28 cellular contexts compared by ENCODE assay signal in the genomic region with DNA sequence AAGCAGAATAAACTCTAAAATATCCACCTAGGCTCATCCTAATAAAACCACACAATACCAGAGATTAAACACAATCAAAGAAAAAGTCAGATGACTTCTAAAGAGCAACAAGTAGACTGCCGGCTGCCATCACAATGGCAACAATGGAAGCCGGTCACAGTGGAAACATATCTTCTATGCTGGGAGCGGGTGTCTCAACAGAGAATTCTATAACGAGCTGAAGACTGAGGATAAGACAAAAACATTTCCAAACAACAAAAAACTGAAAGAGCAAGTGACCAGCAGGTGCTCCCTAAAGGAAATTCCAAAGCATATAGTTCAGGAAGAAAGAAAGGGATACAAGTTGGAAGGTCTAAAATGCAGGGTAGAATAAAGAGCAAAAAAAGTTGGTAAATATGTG. TPM values are rescaled to one million over a fixed set of nuclear protein-coding genes. Genes with fewer than 3 reads are reported as not detected.
DNase-seq lines count a peak whose midpoint lies in the region; ATAC-seq and TF ChIP-seq lines count a peak whose summit lies in the region.
"Had no signal": no experiment of that assay in that cellular context is flagged by ENCODE, and none has a peak within 500 bp of the region (broad histone marks: within the 10 kb centered on the region; RNA-seq: fewer than 3 reads in every experiment).

No MANE protein-coding gene starts in this region.

- H3K27ac ChIP-seq in muscle layer of duodenum (ENCODE audit: low read length), result peak overlapping the region; percentile 76
- H3K27ac ChIP-seq in stomach smooth muscle (ENCODE audit: low read length), result peak overlapping the region; percentile 31
- H3K27ac ChIP-seq: C4-2B, psoas muscle, SJSA1 had no signal

- CTCF ChIA-PET in activated CD8-positive, alpha-beta T cell treated with anti-CD3 and anti-CD28 coated beads for 36 hours (lab: Charles Lee), result interaction anchor here (0.7 to 1.8 kb wide), 3 partner anchors 15 to 108 kb away, joined by 3 to 8 read pairs (median 3); no protein-coding TSS in a partner anchor
- CTCF ChIA-PET in activated CD8-positive, alpha-beta T cell treated with anti-CD3 and anti-CD28 coated beads, Interleukin-2, amount 10 ng/mL, durations not matched to agents 7 days and 5 days (lab: Charles Lee), result interaction anchor here (1.5 kb wide), 1 partner anchor 25 kb away, joined by 5 read pairs; no protein-coding TSS in a partner anchor

- peak overlapping the region; percentile 8 for H3K27ac Mint-ChIP-seq in activated CD8-positive, alpha-beta T cell treated with anti-CD3 and anti-CD28 coated beads for 36 hours
- no peak overlapping the region for H3K27ac Mint-ChIP-seq in activated CD8-positive, alpha-beta T cell treated with anti-CD3 and anti-CD28 coated beads, Interleukin-2, amount 10 ng/mL, durations not matched to agents 7 days and 5 days
- peak overlapping the region; percentile 4 for H3K27ac Mint-ChIP-seq in activated T-helper 17 cell treated with anti-CD3 and anti-CD28 coated beads, Interleukin-2, amount 50 U/mL, for 72 hours
- no peak overlapping the region for H3K27ac Mint-ChIP-seq in natural killer cell

- H3K4me1 ChIP-seq in muscle layer of duodenum (ENCODE audit: control insufficient read depth in 1 of 2, insufficient read depth in 2 of 2, low read length in 2 of 2), result peaks cover 0 to 11% of the 10 kb centered on the region in 2 donors
- peaks cover 23% of the 10 kb centered on the region for H3K4me1 ChIP-seq in stomach smooth muscle (ENCODE audit: control insufficient read depth, insufficient read depth, low read length)
- H3K4me1 ChIP-seq: psoas muscle had no signal

- H3K9ac ChIP-seq in stomach smooth muscle (ENCODE audit: low read length in 2 of 2), result no peak overlapping the region

- no peak for DNase-seq in activated CD8-positive, alpha-beta T cell treated with anti-CD3 and anti-CD28 coated beads for 36 hours
- no peak for DNase-seq in activated CD8-positive, alpha-beta T cell treated with anti-CD3 and anti-CD28 coated beads, Interleukin-2, amount 10 ng/mL, durations not matched to agents 7 days and 5 days
- DNase-seq in activated CD8-positive, alpha-beta memory T cell treated with anti-CD3 and anti-CD28 coated beads, Interleukin-2, amount 50 U/mL, for 4 hours, result no peak
- DNase-seq in natural killer cell, result no peak
- DNase-seq: activated B cell treated with CpG ODN at 0.5 μM for 24 hours; activated CD4-positive, alpha-beta T cell treated with anti-CD3 and anti-CD28 coated beads, Interleukin-2, amount 50 U/mL, for 1 hour; anterior cingulate cortex; effector CD4-positive, alpha-beta T cell; KBM-7; left colon; mesenchymal stem cell; NCI-H1092 treated with DMSO at 0.1 percent for 48 hours; NCI-H187; NCI-H2171; psoas muscle; RPMI8226; stimulated activated CD4-positive, alpha-beta T cell treated with anti-CD3 and anti-CD28 coated beads, Interleukin-12 subunit alpha, Interleukin-12 subunit beta, amount 100 ng/mL, for 4 hours; stimulated activated CD4-positive, alpha-beta T cell treated with anti-CD3 and anti-CD28 coated beads, Interleukin-2, amount 100 ng/mL, for 48 hours had no signal

- H3K4me3 Mint-ChIP-seq in activated CD8-positive, alpha-beta T cell treated with anti-CD3 and anti-CD28 coated beads for 36 hours, result no peak overlapping the region
- H3K4me3 Mint-ChIP-seq in activated CD8-positive, alpha-beta T cell treated with anti-CD3 and anti-CD28 coated beads, Interleukin-2, amount 10 ng/mL, durations not matched to agents 7 days and 5 days, result no peak overlapping the region
- no peak overlapping the region for H3K4me3 Mint-ChIP-seq in activated T-helper 17 cell treated with anti-CD3 and anti-CD28 coated beads, Interleukin-2, amount 50 U/mL, for 72 hours
- no peak overlapping the region for H3K4me3 Mint-ChIP-seq in natural killer cell
- H3K4me3 Mint-ChIP-seq: activated B cell treated with CpG ODN at 0.5 μM for 24 hours; activated T-helper 1 cell treated with anti-CD3 and anti-CD28 coated beads, Interleukin-12 subunit alpha, Interleukin-12 subunit beta, Interleukin-2, Interleukin-4 antibody, amounts not matched to agents 30 ng/mL and 10 ng/mL and 1 ng/mL, durations not matched to agents 14 hours and 24 hours and 36 hours had no signal

- no peaks in the 10 kb centered on the region for H3K27me3 Mint-ChIP-seq in activated CD8-positive, alpha-beta T cell treated with anti-CD3 and anti-CD28 coated beads for 36 hours
- no peaks in the 10 kb centered on the region for H3K27me3 Mint-ChIP-seq in activated CD8-positive, alpha-beta T cell treated with anti-CD3 and anti-CD28 coated beads, Interleukin-2, amount 10 ng/mL, durations not matched to agents 7 days and 5 days (ENCODE audit: low read depth)
- no peaks in the 10 kb centered on the region for H3K27me3 Mint-ChIP-seq in activated T-helper 17 cell treated with anti-CD3 and anti-CD28 coated beads, Interleukin-2, amount 50 U/mL, for 72 hours
- no peaks in the 10 kb centered on the region for H3K27me3 Mint-ChIP-seq in natural killer cell (ENCODE audit: low read depth in 2 of 2)
- H3K27me3 Mint-ChIP-seq: activated B cell treated with CpG ODN at 0.5 μM for 24 hours had no signal

- H3K27me3 ChIP-seq in muscle layer of duodenum (ENCODE audit: low read depth, low read length) (no peaks in the 10 kb centered on the region), stomach smooth muscle (ENCODE audit: control insufficient read depth in 1 of 2, insufficient read depth in 2 of 2, low read length in 2 of 2) (no peaks in the 10 kb centered on the region)
- H3K27me3 ChIP-seq: SJSA1, suprapubic skin had no signal

- ATAC-seq in activated CD8-positive, alpha-beta T cell treated with anti-CD3 and anti-CD28 coated beads for 36 hours, result no peak
- no peak for ATAC-seq in activated CD8-positive, alpha-beta T cell treated with anti-CD3 and anti-CD28 coated beads, Interleukin-2, amount 10 ng/mL, durations not matched to agents 7 days and 5 days
- no peak for ATAC-seq in activated T-helper 17 cell treated with anti-CD3 and anti-CD28 coated beads, Interleukin-2, amount 50 U/mL, for 72 hours (replicated peaks)
- no peak for ATAC-seq in natural killer cell
- no peak for ATAC-seq in GM21737 (IDR thresholded peaks at IDR 0.05; ENCODE audit: unreplicated experiment)
- ATAC-seq: activated naive CD4-positive, alpha-beta T cell treated with anti-CD3 and anti-CD28 coated beads, Interleukin-2, amount 50 U/mL, for 72 hours; left colon; psoas muscle; sciatic nerve had no signal

- intact Hi-C loops in activated CD8-positive, alpha-beta T cell treated with anti-CD3 and anti-CD28 coated beads for 36 hours (cut with micrococcal nuclease), result no loop called here
- intact Hi-C loops in natural killer cell (cut with micrococcal nuclease), result no loop called here

- peaks cover 70% of the 10 kb centered on the region for H3K36me3 Mint-ChIP-seq in activated CD8-positive, alpha-beta T cell treated with anti-CD3 and anti-CD28 coated beads for 36 hours (ENCODE audit: low read depth)
- peaks cover 62% of the 10 kb centered on the region for H3K36me3 Mint-ChIP-seq in activated CD8-positive, alpha-beta T cell treated with anti-CD3 and anti-CD28 coated beads, Interleukin-2, amount 10 ng/mL, durations not matched to agents 7 days and 5 days (ENCODE audit: low read depth)
- peaks cover 71% of the 10 kb centered on the region for H3K36me3 Mint-ChIP-seq in activated T-helper 17 cell treated with anti-CD3 and anti-CD28 coated beads, Interleukin-2, amount 50 U/mL, for 72 hours (ENCODE audit: low read depth)
- peaks cover 15% of the 10 kb centered on the region for H3K36me3 Mint-ChIP-seq in natural killer cell

- H3K36me3 ChIP-seq in muscle layer of duodenum (ENCODE audit: control insufficient read depth in 1 of 2, insufficient read depth in 2 of 2, low read length in 2 of 2) (peaks cover 17 to 18% of the 10 kb centered on the region in 2 donors), stomach smooth muscle (ENCODE audit: control insufficient read depth in 2 of 2, insufficient read depth in 2 of 2, low read length in 2 of 2) (peaks cover 5 to 13% of the 10 kb centered on the region in 2 donors)

- H3K9me3 Mint-ChIP-seq in activated CD8-positive, alpha-beta T cell treated with anti-CD3 and anti-CD28 coated beads for 36 hours, result no peaks in the 10 kb centered on the region
- no peaks in the 10 kb centered on the region for H3K9me3 Mint-ChIP-seq in activated CD8-positive, alpha-beta T cell treated with anti-CD3 and anti-CD28 coated beads, Interleukin-2, amount 10 ng/mL, durations not matched to agents 7 days and 5 days (ENCODE audit: insufficient read depth)
- no peaks in the 10 kb centered on the region for H3K9me3 Mint-ChIP-seq in activated T-helper 17 cell treated with anti-CD3 and anti-CD28 coated beads, Interleukin-2, amount 50 U/mL, for 72 hours
- no peaks in the 10 kb centered on the region for H3K9me3 Mint-ChIP-seq in natural killer cell
- H3K9me3 Mint-ChIP-seq: activated T-helper 1 cell treated with anti-CD3 and anti-CD28 coated beads, Interleukin-12 subunit alpha, Interleukin-12 subunit beta, Interleukin-2, Interleukin-4 antibody, amounts not matched to agents 30 ng/mL and 10 ng/mL and 1 ng/mL, durations not matched to agents 14 hours and 24 hours and 36 hours had no signal

- peaks cover 80% of the 10 kb centered on the region for H3K4me1 Mint-ChIP-seq in activated CD8-positive, alpha-beta T cell treated with anti-CD3 and anti-CD28 coated beads for 36 hours (ENCODE audit: low read depth)
- peaks cover 55% of the 10 kb centered on the region for H3K4me1 Mint-ChIP-seq in activated CD8-positive, alpha-beta T cell treated with anti-CD3 and anti-CD28 coated beads, Interleukin-2, amount 10 ng/mL, durations not matched to agents 7 days and 5 days (ENCODE audit: low read depth)
- peaks cover 47% of the 10 kb centered on the region for H3K4me1 Mint-ChIP-seq in activated T-helper 17 cell treated with anti-CD3 and anti-CD28 coated beads, Interleukin-2, amount 50 U/mL, for 72 hours
- H3K4me1 Mint-ChIP-seq in natural killer cell, result peaks cover 12 to 32% of the 10 kb centered on the region in 2 donors

- POLR2A ChIA-PET in activated CD8-positive, alpha-beta T cell treated with anti-CD3 and anti-CD28 coated beads for 36 hours (lab: Charles Lee), result interaction anchor here (1.0 to 1.6 kb wide), 2 partner anchors 58 to 63 kb away, joined by 3 to 4 read pairs; no protein-coding TSS in a partner anchor
- POLR2A ChIA-PET in activated CD8-positive, alpha-beta T cell treated with anti-CD3 and anti-CD28 coated beads, Interleukin-2, amount 10 ng/mL, durations not matched to agents 7 days and 5 days (lab: Charles Lee), result interaction anchor here (1.0 kb wide), 1 partner anchor 17 kb away, joined by 3 read pairs; no protein-coding TSS in a partner anchor

- no peak for TF ChIP-seq CTCF in activated CD8-positive, alpha-beta T cell treated with anti-CD3 and anti-CD28 coated beads for 36 hours (IDR thresholded peaks at IDR 0.05)
- TF ChIP-seq CTCF in natural killer cell (IDR thresholded peaks at IDR 0.05), result no peak

- H3K4me3 ChIP-seq in muscle layer of duodenum (ENCODE audit: low read depth in 1 of 2, low read length in 2 of 2), result no peak overlapping the region
- no peak overlapping the region for H3K4me3 ChIP-seq in stomach smooth muscle (ENCODE audit: low read length in 2 of 2)
- H3K4me3 ChIP-seq: psoas muscle, SJSA1, suprapubic skin had no signal

- H3K9me3 ChIP-seq in muscle layer of duodenum (ENCODE audit: control insufficient read depth in 1 of 2, low read length in 2 of 2) (no peaks in the 10 kb centered on the region), stomach smooth muscle (ENCODE audit: control insufficient read depth in 2 of 2, low read length in 2 of 2) (no peaks in the 10 kb centered on the region)
- H3K9me3 ChIP-seq: psoas muscle, SJSA1, suprapubic skin had no signal

RNA-seq across cellular contexts. Expression of a gene that starts 8.9 kb away (rescaled TPM):
- 100 to 1,000 TPM; 150 to 156 TPM for total RNA-seq in activated CD8-positive, alpha-beta T cell treated with anti-CD3 and anti-CD28 coated beads for 36 hours
- 10 to 100 TPM; 87.3 to 94.9 TPM for total RNA-seq in activated CD8-positive, alpha-beta T cell treated with anti-CD3 and anti-CD28 coated beads, Interleukin-2, amount 10 ng/mL, durations not matched to agents 7 days and 5 days
- total RNA-seq in activated T-helper 17 cell treated with anti-CD3 and anti-CD28 coated beads, Interleukin-2, amount 50 U/mL, for 72 hours, result 10 to 100 TPM; 59.6 to 99.8 TPM
- 10 to 100 TPM; 29.4 to 42.7 (median 37.7) TPM for total RNA-seq in natural killer cell

RNA-seq across cellular contexts. Expression of a gene that starts 54.1 kb away (rescaled TPM):
- 100 to 1,000 TPM; 236 to 245 TPM for total RNA-seq in activated CD8-positive, alpha-beta T cell treated with anti-CD3 and anti-CD28 coated beads for 36 hours
- total RNA-seq in activated CD8-positive, alpha-beta T cell treated with anti-CD3 and anti-CD28 coated beads, Interleukin-2, amount 10 ng/mL, durations not matched to agents 7 days and 5 days, result 100 to 1,000 TPM; 231 to 237 TPM
- 100 to 1,000 TPM; 163 to 216 TPM for total RNA-seq in activated T-helper 17 cell treated with anti-CD3 and anti-CD28 coated beads, Interleukin-2, amount 50 U/mL, for 72 hours
- 10 to 100 TPM; 70.2 to 87.2 (median 86.0) TPM for total RNA-seq in natural killer cell

RNA-seq across cellular contexts. Expression of a gene that starts 56.4 kb away (rescaled TPM):
- 10 to 100 TPM; 10.9 to 12.7 TPM for total RNA-seq in activated CD8-positive, alpha-beta T cell treated with anti-CD3 and anti-CD28 coated beads for 36 hours
- total RNA-seq in activated CD8-positive, alpha-beta T cell treated with anti-CD3 and anti-CD28 coated beads, Interleukin-2, amount 10 ng/mL, durations not matched to agents 7 days and 5 days, result 10 to 100 TPM; 14.7 to 15.0 TPM
- total RNA-seq in activated T-helper 17 cell treated with anti-CD3 and anti-CD28 coated beads, Interleukin-2, amount 50 U/mL, for 72 hours, result 1 to 10 TPM; 7.7 to 9.1 TPM
- total RNA-seq in natural killer cell, result 10 to 100 TPM; 11.4 to 17.9 (median 17.8) TPM

Comparison
In these comparisons a context has a peak if more than half of its experiments do, and no peak if none do; other contexts are left out.
1. H3K27ac Mint-ChIP-seq: peak in activated CD8-positive, alpha-beta T cell treated with anti-CD3 and anti-CD28 coated beads for 36 hours (single experiment) and activated T-helper 17 cell treated with anti-CD3 and anti-CD28 coated beads, Interleukin-2, amount 50 U/mL, for 72 hours (single experiment); none in activated CD8-positive, alpha-beta T cell treated with anti-CD3 and anti-CD28 coated beads, Interleukin-2, amount 10 ng/mL, durations not matched to agents 7 days and 5 days (single experiment) and natural killer cell (0 of 2).